8 cellular contexts compared by ENCODE assay signal in the genomic region with DNA sequence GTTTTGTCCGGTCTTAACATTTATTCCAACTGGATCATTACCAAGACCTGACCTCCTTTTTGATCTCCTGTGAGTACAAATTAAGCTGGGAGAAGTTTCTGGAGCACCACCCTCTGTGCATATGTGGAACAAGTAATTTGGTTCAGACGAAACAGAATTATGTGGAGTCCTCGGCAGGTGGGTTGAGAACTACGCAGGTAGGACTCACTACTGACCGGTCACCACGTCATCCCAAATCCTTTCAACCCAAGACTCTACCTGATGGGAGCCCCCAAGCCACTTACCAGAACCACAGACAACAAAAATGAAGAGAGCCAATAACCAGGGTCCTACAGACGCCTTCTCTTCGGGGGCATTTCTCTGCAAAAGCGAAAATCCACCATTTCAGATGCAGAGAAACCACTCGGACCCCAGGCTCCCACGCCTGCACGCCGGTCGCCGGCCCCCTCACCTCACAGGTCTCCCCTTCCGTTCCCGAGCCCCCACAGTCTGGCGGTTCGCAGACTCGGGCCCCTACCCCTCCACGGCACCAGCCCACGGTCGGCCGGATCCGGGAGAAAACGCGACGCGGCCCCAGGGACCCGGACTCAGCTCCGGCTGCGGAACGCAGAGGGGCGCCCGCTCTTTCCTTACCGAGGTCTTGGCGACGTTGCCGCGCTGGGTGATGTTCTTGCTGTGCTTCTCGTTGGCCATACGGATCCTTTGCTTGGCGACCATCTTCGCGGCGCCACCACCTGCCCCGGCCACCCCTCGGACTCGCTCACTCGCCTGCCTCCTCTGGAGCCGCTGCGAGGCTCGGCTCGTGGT. TPM values are rescaled to one million over a fixed set of nuclear protein-coding genes. Genes with fewer than 3 reads are reported as not detected.
A peak's percentile ranks its signal among the peaks of the same experiment; 100 is the strongest.
DNase-seq lines count a peak whose midpoint lies in the region; ATAC-seq, FAIRE-seq and TF ChIP-seq lines count a peak whose summit lies in the region.

No MANE protein-coding gene starts in this region.

- no peaks in the 10 kb centered on the region for H4K20me1 ChIP-seq in OCI-LY1 (ENCODE audit: insufficient read depth, low read length)

- H3K27me3 ChIP-seq in GM06990 (replicated peaks; ENCODE audit: control insufficient read depth, insufficient read depth, low read length) (no peaks in the 10 kb centered on the region), OCI-LY1 (ENCODE audit: insufficient read depth, low read length) (no peaks in the 10 kb centered on the region), rectal smooth muscle tissue (ENCODE audit: control insufficient read depth, insufficient read depth, low read length) (no peaks in the 10 kb centered on the region)

- H2AFZ ChIP-seq in OCI-LY1 (ENCODE audit: low read length): no peak overlapping the region

- peak; percentile 9 for ATAC-seq in activated naive CD8-positive, alpha-beta T cell treated with anti-CD3 and anti-CD28 coated beads, Interleukin-2, amount 50 U/mL, for 24 hours
- ATAC-seq in left ventricle myocardium superior (peak; percentile 41), HG03175 (IDR thresholded peaks at IDR 0.05; ENCODE audit: unreplicated experiment) (no peak)

- no peaks in the 10 kb centered on the region for H3K9me2 ChIP-seq in OCI-LY1 (ENCODE audit: low read depth, low read length)

- H3K4me1 ChIP-seq in OCI-LY1 (ENCODE audit: insufficient read depth, low read length, severe bottlenecking): peaks cover 42% of the 10 kb centered on the region
- peaks cover 10% of the 10 kb centered on the region for H3K4me1 ChIP-seq in rectal smooth muscle tissue (ENCODE audit: control insufficient read depth, insufficient read depth, low read length)

- no peak for TF ChIP-seq CTCF in GM06990 (IDR thresholded peaks at IDR 0.05; ENCODE audit: insufficient read depth, low read length, poor library complexity, severe bottlenecking)
- TF ChIP-seq CTCF in HFFc6 (IDR thresholded peaks at IDR 0.05): no peak; the same call in 1 of the 2 replicates
- TF ChIP-seq CTCF in OCI-LY1 (IDR thresholded peaks at IDR 0.05; ENCODE audit: low read length): no peak

- H3F3A ChIP-seq in OCI-LY1 (ENCODE audit: insufficient read depth, low read length): no peaks in the 10 kb centered on the region; the same call in 1 of the 2 replicates

- intact Hi-C loops in left ventricle myocardium superior (cut with micrococcal nuclease): no loop called here

- H3K4me1 Mint-ChIP-seq in HFFc6 (ENCODE audit: low read depth): peaks cover 53% of the 10 kb centered on the region
- peaks cover 66% of the 10 kb centered on the region for H3K4me1 Mint-ChIP-seq in activated naive CD8-positive, alpha-beta T cell treated with anti-CD3 and anti-CD28 coated beads, Interleukin-2, amount 50 U/mL, for 24 hours

- H3K36me3 ChIP-seq in GM06990 (ENCODE audit: control insufficient read depth, insufficient read depth, low read length) (peaks cover under 1% of the 10 kb centered on the region), OCI-LY1 (ENCODE audit: insufficient read depth, low read length) (peaks cover 58% of the 10 kb centered on the region), rectal smooth muscle tissue (ENCODE audit: control insufficient read depth, insufficient read depth, low read length) (no peaks in the 10 kb centered on the region)

- DNase-seq in GM06990 (ENCODE audit: extremely low read depth, insufficient read length): no peak
- peak; percentile 8 for DNase-seq in HFFc6
- DNase-seq in activated naive CD8-positive, alpha-beta T cell treated with anti-CD3 and anti-CD28 coated beads, Interleukin-2, amount 50 U/mL, for 24 hours: peak; percentile 48
- DNase-seq in left ventricle myocardium superior: no peak
- DNase-seq in HTR-8/SVneo (ENCODE audit: insufficient read length, low spot score): no peak

- H3K36me3 Mint-ChIP-seq in HFFc6 (ENCODE audit: low read depth): peaks cover 36% of the 10 kb centered on the region
- peaks cover 60% of the 10 kb centered on the region for H3K36me3 Mint-ChIP-seq in activated naive CD8-positive, alpha-beta T cell treated with anti-CD3 and anti-CD28 coated beads, Interleukin-2, amount 50 U/mL, for 24 hours (ENCODE audit: low read depth)

- H3K4me3 Mint-ChIP-seq in HFFc6: peak overlapping the region; percentile 99
- peak overlapping the region; percentile 99 for H3K4me3 Mint-ChIP-seq in activated naive CD8-positive, alpha-beta T cell treated with anti-CD3 and anti-CD28 coated beads, Interleukin-2, amount 50 U/mL, for 24 hours

- FAIRE-seq in HTR-8/SVneo (lab: Jason Lieb, UNC): no peak

- H3K9me3 ChIP-seq in OCI-LY1 (ENCODE audit: low read length): no peaks in the 10 kb centered on the region

- H3K27ac ChIP-seq in OCI-LY1 (ENCODE audit: low read depth, low read length, poor library complexity, severe bottlenecking) (peak overlapping the region; percentile 52), rectal smooth muscle tissue (ENCODE audit: low read depth, low read length) (peak overlapping the region; percentile 98)

- H3K27me3 Mint-ChIP-seq in HFFc6 (ENCODE audit: insufficient read depth): peaks cover 1% of the 10 kb centered on the region
- no peaks in the 10 kb centered on the region for H3K27me3 Mint-ChIP-seq in activated naive CD8-positive, alpha-beta T cell treated with anti-CD3 and anti-CD28 coated beads, Interleukin-2, amount 50 U/mL, for 24 hours

- H3K9ac ChIP-seq in OCI-LY1 (ENCODE audit: low read length): peak overlapping the region; percentile 82
- peak overlapping the region; percentile 96 for H3K9ac ChIP-seq in rectal smooth muscle tissue (ENCODE audit: low read length)

- H3K79me2 ChIP-seq in OCI-LY1 (ENCODE audit: insufficient read depth, low read length): peaks cover 68% of the 10 kb centered on the region

- H3K9me3 Mint-ChIP-seq in HFFc6: no peaks in the 10 kb centered on the region
- no peaks in the 10 kb centered on the region for H3K9me3 Mint-ChIP-seq in activated naive CD8-positive, alpha-beta T cell treated with anti-CD3 and anti-CD28 coated beads, Interleukin-2, amount 50 U/mL, for 24 hours

- peak overlapping the region; percentile 85 for H3K4me2 ChIP-seq in OCI-LY1 (ENCODE audit: low read length)

- H3K27ac Mint-ChIP-seq in HFFc6: peak overlapping the region; percentile 96
- peak overlapping the region; percentile 99 for H3K27ac Mint-ChIP-seq in activated naive CD8-positive, alpha-beta T cell treated with anti-CD3 and anti-CD28 coated beads, Interleukin-2, amount 50 U/mL, for 24 hours

- H3K4me3 ChIP-seq in GM06990 (replicated peaks; ENCODE audit: low read depth, low read length) (peak overlapping the region; percentile 100), OCI-LY1 (ENCODE audit: low read depth, low read length, poor library complexity, severe bottlenecking) (peak overlapping the region; percentile 89), rectal smooth muscle tissue (ENCODE audit: low read length) (peak overlapping the region; percentile 96)

RNA-seq across cellular contexts. Expression of gene SERP1, which starts 0.7 kb away (rescaled TPM):
- 100 to 1,000 TPM; 108 to 122 (median 112) TPM for total RNA-seq in HFFc6 (2021; fragmentation: NEBNext Ultra II Directional; extraction: Animal tissue kit (Norgen Biotek cat#: 25700))
- total RNA-seq in left ventricle myocardium superior: 23.0 TPM

RNA-seq across cellular contexts. Expression of gene EIF2A, which starts 1.0 kb away (rescaled TPM):
- 10 to 100 TPM; 69.6 to 85.9 (median 75.0) TPM for total RNA-seq in HFFc6 (2021; fragmentation: NEBNext Ultra II Directional; extraction: Animal tissue kit (Norgen Biotek cat#: 25700))
- 80.2 TPM for total RNA-seq in left ventricle myocardium superior

RNA-seq across cellular contexts. Expression of gene SELENOT, which starts 57.5 kb away (rescaled TPM):
- 100 to 1,000 TPM; 144 to 189 (median 180) TPM for total RNA-seq in HFFc6 (2021; fragmentation: NEBNext Ultra II Directional; extraction: Animal tissue kit (Norgen Biotek cat#: 25700))
- 63.3 TPM for total RNA-seq in left ventricle myocardium superior

Comparison
In these comparisons a context has a peak if more than half of its experiments do, and no peak if none do; other contexts are left out.
1. DNase-seq: peak in HFFc6 (single experiment) and activated naive CD8-positive, alpha-beta T cell treated with anti-CD3 and anti-CD28 coated beads, Interleukin-2, amount 50 U/mL, for 24 hours (single experiment); none in GM06990 (single experiment), left ventricle myocardium superior (single experiment) and HTR-8/SVneo (single experiment).
2. Peak in every context shown above with its lines, with median percentiles within 50 percentile points of each other: H3K4me3 ChIP-seq.